ENCODE assay signal across 15 cellular contexts in genomic region chr7:159026271-159027047, GRCh38.
DNase-seq lines count a peak whose midpoint lies in the region; ATAC-seq and TF ChIP-seq lines count a peak whose summit lies in the region.
"Had no signal": no experiment of that assay in that cellular context is flagged by ENCODE, and none has a peak within 500 bp of the region (broad histone marks: within the 10 kb centered on the region; RNA-seq: fewer than 3 reads in every experiment).

No MANE protein-coding gene starts in this region.

- H3K27me3 ChIP-seq in right atrium auricular region (no peaks in the 10 kb centered on the region), thymus (ENCODE audit: control insufficient read depth, insufficient read depth) (no peaks in the 10 kb centered on the region)

- H3K27me3 Mint-ChIP-seq in activated T-helper 17 cell treated with anti-CD3 and anti-CD28 coated beads, Interleukin-2, amount 50 U/mL, for 72 hours, result peaks cover 8% of the 10 kb centered on the region

- TF ChIP-seq CTCF in right atrium auricular region (IDR thresholded peaks at IDR 0.05), result no peak

- WGBS in thymus, result 81% methylated on average over 33 of the region's 33 CpGs

- no peaks in the 10 kb centered on the region for H3K4me1 Mint-ChIP-seq in activated T-helper 17 cell treated with anti-CD3 and anti-CD28 coated beads, Interleukin-2, amount 50 U/mL, for 72 hours

- peak; percentile 56 for DNase-seq in right atrium auricular region (ENCODE audit: low spot score)
- no peak for DNase-seq in left cardiac atrium
- DNase-seq in iris pigment epithelial cell (ENCODE audit: low read depth), result peak; percentile 9
- DNase-seq in UCSD-AML1 (lab: John Stamatoyannopoulos, UW; ENCODE audit: unreplicated experiment), result no peak
- no peak for DNase-seq in midbrain (lab: John Stamatoyannopoulos, UW)
- no peak for DNase-seq in NCI-H345 treated with DMSO at 0.1 percent for 48 hours (lab: John Stamatoyannopoulos, UW; ENCODE audit: unreplicated experiment)
- DNase-seq: NCI-H1092; NCI-H526 treated with DMSO at 0.1 percent for 48 hours; stimulated activated naive CD4-positive, alpha-beta T cell treated with Interleukin-2 at 50 U/mL for 16 hours; T1000 had no signal

- no peaks in the 10 kb centered on the region for H3K36me3 ChIP-seq in right atrium auricular region
- H3K36me3 ChIP-seq in thymus (ENCODE audit: control insufficient read depth, insufficient read depth), result no peaks in the 10 kb centered on the region
- H3K36me3 ChIP-seq: prostate gland had no signal

- intact Hi-C loops in left cardiac atrium (cut with DNase I), result no loop called here

- H3K9me3 ChIP-seq in right atrium auricular region (no peaks in the 10 kb centered on the region), thymus (ENCODE audit: control insufficient read depth) (no peaks in the 10 kb centered on the region)
- H3K9me3 ChIP-seq: prostate gland had no signal

- peaks cover 0 to 16% of the 10 kb centered on the region in 2 donors for H3K4me1 ChIP-seq in right atrium auricular region
- H3K4me1 ChIP-seq in thymus (ENCODE audit: control insufficient read depth, insufficient read depth, low read length), result peaks cover 15% of the 10 kb centered on the region

- H3K27ac ChIP-seq in right atrium auricular region (no peak overlapping the region), thymus (ENCODE audit: low read depth) (peak overlapping the region; percentile 46)
- H3K27ac ChIP-seq: epithelial cell of prostate, prostate gland had no signal

- no peak overlapping the region for H3K27ac Mint-ChIP-seq in activated T-helper 17 cell treated with anti-CD3 and anti-CD28 coated beads, Interleukin-2, amount 50 U/mL, for 72 hours

- no peak overlapping the region for H3K4me3 ChIP-seq in right atrium auricular region
- H3K4me3 ChIP-seq in thymus (ENCODE audit: low read length), result no peak overlapping the region
- H3K4me3 ChIP-seq: prostate gland had no signal

- H3K4me3 Mint-ChIP-seq in activated T-helper 17 cell treated with anti-CD3 and anti-CD28 coated beads, Interleukin-2, amount 50 U/mL, for 72 hours, result no peak overlapping the region

- H3K36me3 Mint-ChIP-seq in activated T-helper 17 cell treated with anti-CD3 and anti-CD28 coated beads, Interleukin-2, amount 50 U/mL, for 72 hours (ENCODE audit: low read depth), result no peaks in the 10 kb centered on the region

- no peaks in the 10 kb centered on the region for H3K9me3 Mint-ChIP-seq in activated T-helper 17 cell treated with anti-CD3 and anti-CD28 coated beads, Interleukin-2, amount 50 U/mL, for 72 hours

- ATAC-seq in left cardiac atrium, result no peak
- ATAC-seq in activated T-helper 17 cell treated with anti-CD3 and anti-CD28 coated beads, Interleukin-2, amount 50 U/mL, for 72 hours (replicated peaks), result peak; percentile 34
- ATAC-seq: HCT116 had no signal

Comparison
In these comparisons a context has a peak if more than half of its experiments do, and no peak if none do; other contexts are left out.
1. DNase-seq: peak in right atrium auricular region (single experiment) and iris pigment epithelial cell (single experiment); none in left cardiac atrium (single experiment), UCSD-AML1 (single experiment), midbrain (single experiment) and NCI-H345 treated with DMSO at 0.1 percent for 48 hours (single experiment).